ENCODE assay signal across 28 cellular contexts in the genomic region with DNA sequence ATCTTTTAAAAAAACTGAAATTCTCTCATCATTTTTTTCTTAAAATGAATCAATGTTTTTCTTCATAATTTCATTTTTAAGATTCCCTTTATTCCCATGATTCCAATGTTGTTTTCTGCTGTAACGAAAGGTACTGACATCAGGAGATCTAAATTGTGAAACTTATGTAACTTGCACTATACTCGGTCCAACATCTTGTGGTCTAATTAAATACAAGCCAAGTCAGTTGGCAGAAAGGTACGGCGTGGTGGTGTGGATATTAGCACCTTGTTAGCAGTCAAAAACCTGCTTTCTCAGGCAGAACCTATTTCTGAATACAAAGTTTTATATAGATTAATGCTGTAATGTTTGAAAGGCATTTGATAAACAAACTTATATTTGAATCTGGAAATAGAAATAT. TPM values are rescaled to one million over a fixed set of nuclear protein-coding genes. Genes with fewer than 3 reads are reported as not detected.
DNase-seq lines count a peak whose midpoint lies in the region; ATAC-seq, FAIRE-seq and TF ChIP-seq lines count a peak whose summit lies in the region.
"Had no signal": no experiment of that assay in that cellular context is flagged by ENCODE, and none has a peak within 500 bp of the region (broad histone marks: within the 10 kb centered on the region; RNA-seq: fewer than 3 reads in every experiment).

No MANE protein-coding gene starts in this region.

- CTCF ChIA-PET in PC-9 (lab: Charles Lee): no interaction called here

- no peak for TF ChIP-seq POLR2A in H54 (IDR thresholded peaks at IDR 0.05; ENCODE audit: low read depth, low read length)

- FAIRE-seq in H54 (lab: Jason Lieb, UNC): peak; percentile 67
- FAIRE-seq: A549, G401.6, GM12891 had no signal

- H4K20me1 ChIP-seq in PC-9 (ENCODE audit: insufficient read depth): no peaks in the 10 kb centered on the region

- no peaks in the 10 kb centered on the region for H3K9me3 ChIP-seq in PC-9 (ENCODE audit: insufficient read depth, low read depth)
- H3K9me3 ChIP-seq: A549, Caco-2 had no signal

- H3K4me2 ChIP-seq in PC-9: no peak overlapping the region
- H3K4me2 ChIP-seq: A549 had no signal

- no peak for TF ChIP-seq CTCF in PC-9 (conservative IDR thresholded peaks at IDR 0.05)

- no peaks in the 10 kb centered on the region for H3K79me2 ChIP-seq in PC-9 (ENCODE audit: low read depth)

- H3K27me3 ChIP-seq in PC-9 (ENCODE audit: insufficient read depth, low read depth): no peaks in the 10 kb centered on the region
- H3K27me3 ChIP-seq: BLaER1 treated with 17β-estradiol and CSF1 and Interleukin-3, amounts not matched to agents 10 nM and 100 nM had no signal

- H3K9me2 ChIP-seq in PC-9 (ENCODE audit: insufficient read depth): no peaks in the 10 kb centered on the region

- H3F3A ChIP-seq in PC-9 (ENCODE audit: insufficient read depth, low read depth): no peaks in the 10 kb centered on the region

- intact Hi-C loops in Right ventricle myocardium superior (cut with DNase I): no loop called here
- intact Hi-C loops in left ventricle myocardium superior (cut with micrococcal nuclease): no loop called here
- intact Hi-C loops in PC-9 (cut with micrococcal nuclease; ENCODE audit: unreplicated experiment): no loop called here

- no peak overlapping the region for H3K27ac ChIP-seq in PC-9
- H3K27ac ChIP-seq: 22Rv1; A549; BLaER1 treated with 17β-estradiol and CSF1 and Interleukin-3, amounts not matched to agents 10 nM and 100 nM; C4-2B had no signal

- peak; percentile 72 for ATAC-seq in Right ventricle myocardium superior (ENCODE audit: poor library complexity)
- ATAC-seq in left ventricle myocardium superior: no peak
- no peak for ATAC-seq in HG03139 (IDR thresholded peaks at IDR 0.05; ENCODE audit: unreplicated experiment)
- no peak for ATAC-seq in HG02678 (IDR thresholded peaks at IDR 0.05; ENCODE audit: unreplicated experiment)
- ATAC-seq: A549; CD8-positive, alpha-beta T cell had no signal

- no peak overlapping the region for H3K4me3 ChIP-seq in PC-9
- H3K4me3 ChIP-seq: A549; BLaER1 treated with 17β-estradiol and CSF1 and Interleukin-3, amounts not matched to agents 10 nM and 100 nM had no signal

- H3K4me1 ChIP-seq in PC-9 (replicated peaks; ENCODE audit: insufficient read depth): no peaks in the 10 kb centered on the region
- H3K4me1 ChIP-seq: A549, Caco-2 had no signal

- H2AFZ ChIP-seq in PC-9: 0 out of 2 replicates have a peak overlapping the region, but pooled peaks have one; percentile 48

- DNase-seq in Right ventricle myocardium superior (no peak), left ventricle myocardium superior (no peak), H54 (ENCODE audit: insufficient read length, low spot score) (no peak), PC-9 (no peak), cerebellar cortex (ENCODE audit: low spot score) (peak; percentile 19), NCI-H2029 (lab: John Stamatoyannopoulos, UW) (no peak)
- DNase-seq: AML-193; Caco-2; Calu3; CD4-positive, alpha-beta T cell; CD8-positive, alpha-beta T cell; DMS 273 treated with DMSO at 0.1 percent for 48 hours; DMS153; DMS53; DMS79; DND-41; EL; GF-D8 had no signal

- no TSS peak for BruUV-seq in PC-9 (replicated peaks; lab: Mats Ljungman, UMichigan)

- POLR2A ChIA-PET in PC-9 (lab: Charles Lee; ENCODE audit: unreplicated experiment): no interaction called here

- H3K36me3 ChIP-seq in PC-9 (ENCODE audit: low read depth): no peaks in the 10 kb centered on the region

RNA-seq across cellular contexts. Expression of a gene that starts 20.1 kb away (rescaled TPM):
- total RNA-seq in Right ventricle myocardium superior (5.7 TPM), left ventricle myocardium superior (7.0 TPM), PC-9 (2021) (0.07 TPM in 1 of 2 replicates, not detected in the other)
- total RNA-seq: A172; B cell; Caco-2; Calu3; CD4-positive, alpha-beta T cell; CD8-positive, alpha-beta T cell had no signal
